8 cellular contexts compared by ENCODE assay signal in the genomic region with DNA sequence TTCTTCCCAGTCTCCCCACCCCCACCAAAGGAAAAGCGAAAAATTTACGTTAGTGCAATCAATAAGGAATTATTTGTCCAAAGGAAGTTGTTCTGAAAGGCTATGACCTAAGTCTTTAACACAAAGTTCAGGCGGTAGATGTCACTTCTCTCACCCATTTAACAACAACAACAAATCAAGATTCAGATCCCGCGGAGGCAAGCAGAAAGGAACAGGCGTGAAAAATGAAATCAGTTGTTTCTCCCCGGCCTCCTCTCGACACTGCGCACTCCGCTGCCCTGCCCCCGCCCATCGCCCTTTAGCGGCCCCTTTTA.
DNase-seq lines count a peak whose midpoint lies in the region; ATAC-seq and TF ChIP-seq lines count a peak whose summit lies in the region.

No MANE protein-coding gene starts in this region.

- peak overlapping the region; percentile 85 for H3K4me2 ChIP-seq in KMS-11

- H3K36me3 ChIP-seq in KMS-11 (ENCODE audit: insufficient read depth) (no peaks in the 10 kb centered on the region; the same call in 1 of the 2 replicates), mucosa of stomach (ENCODE audit: control insufficient read depth, insufficient read depth, low read length) (no peaks in the 10 kb centered on the region)

- H3K27me3 ChIP-seq in KMS-11 (ENCODE audit: insufficient read depth, low read depth) (no peaks in the 10 kb centered on the region), mucosa of stomach (ENCODE audit: control insufficient read depth, insufficient read depth, low read length) (no peaks in the 10 kb centered on the region)

- peak overlapping the region; percentile 97 for H2AFZ ChIP-seq in KMS-11 (ENCODE audit: low read depth)

- TF ChIP-seq CTCF in KMS-11 (conservative IDR thresholded peaks at IDR 0.05; ENCODE audit: low read depth, low read length) = no peak
- TF ChIP-seq CTCF in choroid plexus epithelial cell (conservative IDR thresholded peaks at IDR 0.05; ENCODE audit: low read depth, low read length) = no peak

- H3K27ac ChIP-seq in KMS-11 = peak overlapping the region; percentile 42; the same call in 1 of the 2 replicates

- H3K79me2 ChIP-seq in KMS-11 (ENCODE audit: insufficient read depth, low read depth) = no peaks in the 10 kb centered on the region

- no peaks in the 10 kb centered on the region for H3K9me3 ChIP-seq in mucosa of stomach (ENCODE audit: control insufficient read depth, low read length)

- H3K4me1 ChIP-seq in KMS-11 (ENCODE audit: low read depth, poor library complexity, severe bottlenecking) (peaks cover 27% of the 10 kb centered on the region), mucosa of stomach (ENCODE audit: control insufficient read depth, insufficient read depth, low read length) (peaks cover 38% of the 10 kb centered on the region)

- no peak for ATAC-seq in GM19023 (IDR thresholded peaks at IDR 0.05; ENCODE audit: unreplicated experiment)
- ATAC-seq in GM21576 (IDR thresholded peaks at IDR 0.05; ENCODE audit: unreplicated experiment) = no peak

- H3K4me3 ChIP-seq in KMS-11 (IDR thresholded peaks at IDR 0.05; ENCODE audit: insufficient read depth, low read depth, low read length) (peak overlapping the region; percentile 67), choroid plexus epithelial cell (ENCODE audit: low read depth, low read length) (peak overlapping the region; percentile 88), mucosa of stomach (ENCODE audit: low read length) (peak overlapping the region; percentile 57)

- H3K9ac ChIP-seq in KMS-11 = peak overlapping the region; percentile 65; the same call in 1 of the 2 replicates
- H3K9ac ChIP-seq in mucosa of stomach (ENCODE audit: low read length) = peak overlapping the region; percentile 82

- DNase-seq in NOMO-1 treated with DMSO at 0.1 percent for 48 hours (lab: John Stamatoyannopoulos, UW; ENCODE audit: unreplicated experiment) = peak; percentile 44
- no peak for DNase-seq in NOMO-1 treated with dmso at 0.1 percent for 144 hours (lab: John Stamatoyannopoulos, UW; ENCODE audit: unreplicated experiment)
- no peak for DNase-seq in choroid plexus epithelial cell (ENCODE audit: low read depth)
- no peak for DNase-seq in iPS-NIHi7 (ENCODE audit: extremely low spot score)

- no peaks in the 10 kb centered on the region for H4K20me1 ChIP-seq in KMS-11 (ENCODE audit: insufficient read depth)
